In genomic region chr16:2709588-2709984, GRCh38 we compare ENCODE assay signal across 35 cellular contexts. TPM values are rescaled to one million over a fixed set of nuclear protein-coding genes. Genes with fewer than 3 reads are reported as not detected.
"Had no signal": no experiment of that assay in that cellular context is flagged by ENCODE, and none has a peak within 500 bp of the region (broad histone marks: within the 10 kb centered on the region; RNA-seq: fewer than 3 reads in every experiment).

No MANE protein-coding gene starts in this region.

- H3K9me3 Mint-ChIP-seq: activated B cell treated with CpG ODN at 0.5 μM for 24 hours; activated CD4-positive, alpha-beta memory T cell treated with anti-CD3 and anti-CD28 coated beads, Interleukin-2, amount 10 ng/mL, durations not matched to agents 7 days and 5 days; activated naive CD4-positive, alpha-beta T cell treated with anti-CD3 and anti-CD28 coated beads, Interleukin-2, amount 50 U/mL, for 24 hours; activated naive CD8-positive, alpha-beta T cell treated with anti-CD3 and anti-CD28 coated beads, Interleukin-2, amount 10 ng/mL, durations not matched to agents 7 days and 5 days; activated T-cell treated with anti-CD3 and anti-CD28 coated beads, Interleukin-2, amount 50 U/mL, for 24 hours; activated T-helper 2 cell treated with anti-CD3 and anti-CD28 coated beads, Interferon-gamma antibody, Interleukin-2, Interleukin-4, amounts not matched to agents 10 μg/mL and 5 μg/mL and 100 μg/mL, durations not matched to agents 14 hours and 24 hours and 36 hours had no signal

- H3K27ac ChIP-seq: ascending aorta, cardiac muscle cell, Peyer's patch, VCaP had no signal

- H3K4me3 ChIP-seq: ascending aorta, cardiac muscle cell, MG63, Peyer's patch had no signal

- H3K27me3 Mint-ChIP-seq: activated B cell treated with CpG ODN at 0.5 μM for 24 hours; activated CD4-positive, alpha-beta memory T cell treated with anti-CD3 and anti-CD28 coated beads, Interleukin-2, amount 10 ng/mL, durations not matched to agents 7 days and 5 days; activated naive CD4-positive, alpha-beta T cell treated with anti-CD3 and anti-CD28 coated beads, Interleukin-2, amount 50 U/mL, for 24 hours; activated naive CD8-positive, alpha-beta T cell treated with anti-CD3 and anti-CD28 coated beads, Interleukin-2, amount 10 ng/mL, durations not matched to agents 7 days and 5 days had no signal

- H3K4me1 Mint-ChIP-seq: activated B cell treated with CpG ODN at 0.5 μM for 24 hours; activated CD4-positive, alpha-beta memory T cell treated with anti-CD3 and anti-CD28 coated beads, Interleukin-2, amount 10 ng/mL, durations not matched to agents 7 days and 5 days; activated naive CD4-positive, alpha-beta T cell treated with anti-CD3 and anti-CD28 coated beads, Interleukin-2, amount 50 U/mL, for 24 hours; activated naive CD8-positive, alpha-beta T cell treated with anti-CD3 and anti-CD28 coated beads, Interleukin-2, amount 10 ng/mL, durations not matched to agents 7 days and 5 days had no signal

- DNase-seq: activated B cell treated with CpG ODN at 0.5 μM for 24 hours; activated CD4-positive, alpha-beta memory T cell treated with anti-CD3 and anti-CD28 coated beads, Interleukin-2, amount 10 ng/mL, durations not matched to agents 7 days and 5 days; activated CD4-positive, alpha-beta T cell treated with anti-CD3 and anti-CD28 coated beads for 48 hours; activated CD4-positive, CD25-positive, alpha-beta regulatory T cell treated with anti-CD3 and anti-CD28 coated beads, Interleukin-2, amount 50 U/mL, for 72 hours; activated gamma-delta T cell; activated naive CD4-positive, alpha-beta T cell treated with Interleukin-2 at 50 U/mL for 16 hours; activated naive CD8-positive, alpha-beta T cell treated with anti-CD3 and anti-CD28 coated beads, Interleukin-2, amount 10 ng/mL, durations not matched to agents 7 days and 5 days; activated T-cell treated with anti-CD3 and anti-CD28 coated beads, Interleukin-2, amount 50 U/mL, for 24 hours; amygdala; Kasumi-1; KG1; MG63; NCI-H1048; NCI-H1105 treated with DMSO at 0.1 percent for 48 hours; NCI-H1436; NCI-H1694; NCI-H1930; NCI-H2081 treated with DMSO at 0.1 percent for 48 hours; NCI-H510A; NCI-H526; NCI-H748 treated with DMSO at 0.1 percent for 48 hours; NK-92 treated with Interleukin-12 subunit alpha and Interleukin-12 subunit beta, amount 100 ng/mL, for 24 hours; PC-3; Peyer's patch; Right ventricle myocardium superior; RPMI8226; SW 1271; T-helper 1 cell; T-helper 2 cell; T-helper 9 cell had no signal

- H3K27ac Mint-ChIP-seq: activated B cell treated with CpG ODN at 0.5 μM for 24 hours; activated CD4-positive, alpha-beta memory T cell treated with anti-CD3 and anti-CD28 coated beads, Interleukin-2, amount 10 ng/mL, durations not matched to agents 7 days and 5 days; activated naive CD4-positive, alpha-beta T cell treated with anti-CD3 and anti-CD28 coated beads, Interleukin-2, amount 50 U/mL, for 24 hours; activated naive CD8-positive, alpha-beta T cell treated with anti-CD3 and anti-CD28 coated beads, Interleukin-2, amount 10 ng/mL, durations not matched to agents 7 days and 5 days; activated T-cell treated with anti-CD3 and anti-CD28 coated beads, Interleukin-2, amount 50 U/mL, for 24 hours; activated T-helper 2 cell treated with anti-CD3 and anti-CD28 coated beads, Interferon-gamma antibody, Interleukin-2, Interleukin-4, amounts not matched to agents 10 μg/mL and 5 μg/mL and 100 μg/mL, durations not matched to agents 14 hours and 24 hours and 36 hours had no signal

- H3K27me3 ChIP-seq: ascending aorta, cardiac muscle cell, MG63, Peyer's patch had no signal

- H3K4me1 ChIP-seq: ascending aorta, Peyer's patch had no signal

- H3K9me3 ChIP-seq: ascending aorta, MG63, Peyer's patch had no signal

- ATAC-seq: PC-3 had no signal

- H3K4me3 Mint-ChIP-seq: activated B cell treated with CpG ODN at 0.5 μM for 24 hours; activated CD4-positive, alpha-beta memory T cell treated with anti-CD3 and anti-CD28 coated beads, Interleukin-2, amount 10 ng/mL, durations not matched to agents 7 days and 5 days; activated naive CD4-positive, alpha-beta T cell treated with anti-CD3 and anti-CD28 coated beads, Interleukin-2, amount 50 U/mL, for 24 hours; activated naive CD8-positive, alpha-beta T cell treated with anti-CD3 and anti-CD28 coated beads, Interleukin-2, amount 10 ng/mL, durations not matched to agents 7 days and 5 days; activated T-cell treated with anti-CD3 and anti-CD28 coated beads, Interleukin-2, amount 50 U/mL, for 24 hours had no signal

RNA-seq across cellular contexts. Expression of gene PRSS27, which starts 10.4 kb away (rescaled TPM):
- total RNA-seq: ascending aorta had no signal
